8 cellular contexts compared by ENCODE assay signal in the genomic region with DNA sequence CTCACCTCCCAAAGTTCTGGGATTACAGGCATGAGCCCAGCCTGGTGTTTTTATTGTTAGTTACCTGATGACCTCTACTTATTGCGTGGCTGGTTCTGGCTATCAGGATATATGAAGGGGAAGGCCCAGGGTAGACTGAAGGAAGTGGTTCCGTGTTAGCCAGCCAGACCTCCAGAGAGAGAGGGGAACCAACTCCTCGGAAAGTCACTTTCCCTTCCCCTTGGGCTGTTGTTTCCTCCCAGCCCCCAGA. TPM values are rescaled to one million over a fixed set of nuclear protein-coding genes. Genes with fewer than 3 reads are reported as not detected.
A peak's percentile ranks its signal among the peaks of the same experiment; 100 is the strongest.
DNase-seq lines count a peak whose midpoint lies in the region; TF ChIP-seq lines count a peak whose summit lies in the region.

No MANE protein-coding gene starts in this region.

- H3K36me3 ChIP-seq in BLaER1 treated with 17β-estradiol and CSF1 and Interleukin-3, amounts not matched to agents 10 nM and 100 nM, result peaks cover 0 to 18% (median 14%) of the 10 kb centered on the region in 11 experiments; a peak in 15 of 22 replicates

- H3K4me3 ChIP-seq in BLaER1 treated with 17β-estradiol and CSF1 and Interleukin-3, amounts not matched to agents 10 nM and 100 nM, result peak overlapping the region in 9 of 10 experiments; percentile 5 to 98 (median 92); a peak in 16 of 20 replicates

- H3K27ac Mint-ChIP-seq in immature natural killer cell, result peak overlapping the region; percentile 91 to 99 (median 96)
- no peak overlapping the region for H3K27ac Mint-ChIP-seq in Calu3 (ENCODE audit: unreplicated experiment)

- intact Hi-C loops in Calu3 (cut with micrococcal nuclease; ENCODE audit: unreplicated experiment), result no loop called here

- DNase-seq in GM20000 (ENCODE audit: low spot score) (peak; percentile 46), NOMO-1 treated with DMSO at 0.1 percent for 48 hours (lab: John Stamatoyannopoulos, UW; ENCODE audit: unreplicated experiment) (peak; percentile 52), immature natural killer cell (peak; percentile 39 to 50 (median 43)), NCI-H1694 treated with DMSO at 0.1 percent for 48 hours (lab: John Stamatoyannopoulos, UW) (no peak), GM10248 (ENCODE audit: extremely low spot score) (no peak), SW480 (ENCODE audit: low spot score) (no peak), Calu3 (no peak)

- H3K9me3 Mint-ChIP-seq in immature natural killer cell (peaks cover 0 to 2% (median 0%) of the 10 kb centered on the region in 6 donors), Calu3 (ENCODE audit: low read depth, unreplicated experiment) (peaks cover 7% of the 10 kb centered on the region)

- H3K36me3 Mint-ChIP-seq in immature natural killer cell, result peaks cover 5 to 10% (median 7%) of the 10 kb centered on the region in 3 donors
- no peaks in the 10 kb centered on the region for H3K36me3 Mint-ChIP-seq in Calu3 (ENCODE audit: insufficient read depth, unreplicated experiment)

- TF ChIP-seq CTCF in GM20000 (IDR thresholded peaks at IDR 0.05; ENCODE audit: extremely low read depth, missing control alignments) (no peak), GM10248 (IDR thresholded peaks at IDR 0.05; ENCODE audit: control extremely low read depth, extremely low read depth, low read depth, missing control alignments) (no peak), Calu3 (IDR thresholded peaks at IDR 0.05; ENCODE audit: unreplicated experiment) (no peak)

- peaks cover 0 to 4% (median 0%) of the 10 kb centered on the region in 11 experiments; a peak in 1 of 22 replicates for H3K9me3 ChIP-seq in BLaER1 treated with 17β-estradiol and CSF1 and Interleukin-3, amounts not matched to agents 10 nM and 100 nM (replicated peaks in 1 of 11)

- POLR2A ChIA-PET in GM10248 (lab: Yijun Ruan, JAX), result no interaction called here

- no peaks in the 10 kb centered on the region for H3K27me3 ChIP-seq in BLaER1 treated with 17β-estradiol and CSF1 and Interleukin-3, amounts not matched to agents 10 nM and 100 nM

- peak overlapping the region; percentile 97 to 100 (median 100); a peak in 21 of 22 replicates for H3K9ac ChIP-seq in BLaER1 treated with 17β-estradiol and CSF1 and Interleukin-3, amounts not matched to agents 10 nM and 100 nM

- peak overlapping the region; percentile 86 to 99 (median 96) for H3K4me3 Mint-ChIP-seq in immature natural killer cell
- H3K4me3 Mint-ChIP-seq in Calu3 (ENCODE audit: low read depth, unreplicated experiment), result no peak overlapping the region

- peaks cover 65 to 83% (median 74%) of the 10 kb centered on the region in 10 experiments for H3K4me1 ChIP-seq in BLaER1 treated with 17β-estradiol and CSF1 and Interleukin-3, amounts not matched to agents 10 nM and 100 nM

- H3K4me1 Mint-ChIP-seq in immature natural killer cell, result peaks cover 55 to 67% of the 10 kb centered on the region in 2 donors
- H3K4me1 Mint-ChIP-seq in Calu3 (ENCODE audit: low read depth, unreplicated experiment), result peaks cover 8% of the 10 kb centered on the region

- CTCF ChIA-PET in GM10248 (lab: Yijun Ruan, JAX), result interaction anchor here (1.6 to 2.1 kb wide), 3 partner anchors 27 to 60 kb away, joined by 5 to 9 read pairs (median 7); no protein-coding TSS in a partner anchor
- CTCF ChIA-PET in Calu3 (lab: Charles Lee), result interaction anchor here (1.6 kb wide), 1 partner anchor 27 kb away, joined by 4 read pairs; no protein-coding TSS in a partner anchor

- H4K20me1 ChIP-seq in BLaER1 treated with 17β-estradiol and CSF1 and Interleukin-3, amounts not matched to agents 10 nM and 100 nM, result peaks cover 0 to 8% (median 0%) of the 10 kb centered on the region in 11 experiments; a peak in 5 of 22 replicates

- peak overlapping the region; percentile 96 to 100 (median 100) for H3K27ac ChIP-seq in BLaER1 treated with 17β-estradiol and CSF1 and Interleukin-3, amounts not matched to agents 10 nM and 100 nM

- peaks cover 21 to 25% (median 22%) of the 10 kb centered on the region in 3 donors for H3K27me3 Mint-ChIP-seq in immature natural killer cell (ENCODE audit: low read depth in 3 of 3)
- H3K27me3 Mint-ChIP-seq in Calu3 (ENCODE audit: unreplicated experiment), result peaks cover 80% of the 10 kb centered on the region

- H3K4me2 ChIP-seq in BLaER1 treated with 17β-estradiol and CSF1 and Interleukin-3, amounts not matched to agents 10 nM and 100 nM, result peak overlapping the region; percentile 83 to 98 (median 95)

- no TSS peak for BruUV-seq in Calu3 (replicated peaks; lab: Mats Ljungman, UMichigan)

RNA-seq across cellular contexts. Expression of gene RCSD1, which starts 2.5 kb away (rescaled TPM):
- polyA plus RNA-seq in immature natural killer cell, result 100 to 1,000 TPM in 2 of 3 donors, 10 to 100 TPM in 1; 96.2 to 179 (median 129) TPM
- total RNA-seq in Calu3 (2022), result not detected in 2 replicates

Comparison
In these comparisons a context has a peak if more than half of its experiments do, and no peak if none do; other contexts are left out.
1. DNase-seq: peak in GM20000 (single experiment), NOMO-1 treated with DMSO at 0.1 percent for 48 hours (single experiment) and immature natural killer cell (3 of 3); none in NCI-H1694 treated with DMSO at 0.1 percent for 48 hours (single experiment), GM10248 (single experiment), SW480 (single experiment) and Calu3 (single experiment).